Comparison of ENCODE assay signal across 8 cellular contexts in the genomic region with DNA sequence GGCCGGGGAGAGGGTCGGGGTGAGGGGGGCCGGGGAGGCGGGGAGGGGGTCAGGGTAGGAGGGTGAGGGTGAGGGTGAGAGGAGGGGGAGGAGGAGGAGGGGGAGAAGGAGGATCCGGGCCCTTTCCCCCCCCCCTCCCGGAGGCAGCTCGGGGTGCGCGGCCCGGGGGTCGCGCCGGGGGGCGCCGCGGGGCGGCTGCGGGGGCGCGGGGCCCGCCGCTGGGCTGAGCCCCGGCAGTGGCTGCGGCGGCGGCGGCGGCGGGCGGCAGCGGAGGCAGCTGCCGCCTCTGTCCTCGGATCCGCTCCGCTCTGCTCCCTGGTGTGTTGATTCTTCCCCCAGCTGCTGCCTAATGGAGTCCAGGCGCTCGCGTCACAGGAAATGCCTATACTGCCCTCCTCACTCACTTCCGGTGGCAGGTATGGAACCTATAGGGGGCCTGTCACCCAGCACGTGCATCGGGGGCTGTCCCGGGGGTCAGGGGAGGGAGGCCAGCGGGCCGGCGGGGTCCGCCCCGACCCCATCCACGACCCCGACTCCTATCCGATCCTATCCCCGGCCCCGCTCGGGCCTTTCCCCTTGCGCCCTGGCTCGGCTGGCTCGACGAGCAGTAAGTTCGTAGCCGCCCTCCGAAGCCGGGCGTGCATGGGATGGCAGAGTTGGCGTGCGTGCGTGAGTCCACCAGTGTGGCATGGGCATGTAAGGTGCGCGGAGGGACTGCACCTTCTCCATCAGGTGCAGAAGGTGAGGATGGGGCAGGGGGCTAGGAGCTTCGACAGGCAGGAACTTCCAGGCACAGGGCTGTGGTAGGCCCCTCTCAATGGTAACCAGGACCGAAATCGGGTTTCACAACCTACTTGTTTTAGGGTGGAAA. TPM values are rescaled to one million over a fixed set of nuclear protein-coding genes. Genes with fewer than 3 reads are reported as not detected.
A peak's percentile ranks its signal among the peaks of the same experiment; 100 is the strongest.
DNase-seq lines count a peak whose midpoint lies in the region; ATAC-seq and TF ChIP-seq lines count a peak whose summit lies in the region.

A gene (minus strand): TSS at position 351 of the 871 bp plus-strand sequence.

- peaks cover 53% of the 10 kb centered on the region for H3K4me1 Mint-ChIP-seq in activated T-helper 1 cell treated with anti-CD3 and anti-CD28 coated beads, Interleukin-12 subunit alpha, Interleukin-12 subunit beta, Interleukin-2, Interleukin-4 antibody, amounts not matched to agents 30 ng/mL and 10 ng/mL and 1 ng/mL, durations not matched to agents 14 hours and 24 hours and 36 hours (ENCODE audit: low read depth)
- peaks cover 42 to 64% (median 59%) of the 10 kb centered on the region in 7 donors for H3K4me1 Mint-ChIP-seq in naive thymus-derived CD4-positive, alpha-beta T cell
- peaks cover 21 to 50% of the 10 kb centered on the region in 2 donors for H3K4me1 Mint-ChIP-seq in stimulated activated naive B cell treated with anti-CD40 and anti-IgM and Interleukin-4, amounts not matched to agents 10 μg/mL and 1 μg/mL and 100 μg/mL, for 72 hours

- ATAC-seq in GM21737 (IDR thresholded peaks at IDR 0.05; ENCODE audit: unreplicated experiment) = peak; percentile 83
- peak; percentile 90 for ATAC-seq in naive thymus-derived CD4-positive, alpha-beta T cell
- peak; percentile 94 to 95 for ATAC-seq in stimulated activated naive B cell treated with anti-CD40 and anti-IgM and Interleukin-4, amounts not matched to agents 10 μg/mL and 1 μg/mL and 100 μg/mL, for 72 hours (replicated peaks)

- H3K4me1 ChIP-seq in fibroblast of lung (ENCODE audit: control insufficient read depth, extremely low read depth, insufficient read depth, low read length) = peaks cover 9% of the 10 kb centered on the region
- peaks cover 27 to 30% of the 10 kb centered on the region in 2 donors for H3K4me1 ChIP-seq in naive thymus-derived CD4-positive, alpha-beta T cell (ENCODE audit: control insufficient read depth in 2 of 2, insufficient read depth in 2 of 2, low read length in 2 of 2)

- peak within 1 kb of the TSS; percentile 66 to 96 (median 80) for H3K4me3 ChIP-seq in fibroblast of lung (replicated peaks in 1 of 4; ENCODE audit: control extremely low read depth in 1 of 4, insufficient read depth in 1 of 4, low read depth in 3 of 4, low read length in 4 of 4)
- H3K4me3 ChIP-seq in naive thymus-derived CD4-positive, alpha-beta T cell (ENCODE audit: low read length) = peak within 1 kb of the TSS; percentile 93

- H3K9me3 Mint-ChIP-seq in activated T-helper 1 cell treated with anti-CD3 and anti-CD28 coated beads, Interleukin-12 subunit alpha, Interleukin-12 subunit beta, Interleukin-2, Interleukin-4 antibody, amounts not matched to agents 30 ng/mL and 10 ng/mL and 1 ng/mL, durations not matched to agents 14 hours and 24 hours and 36 hours = no peaks in the 10 kb centered on the region
- peaks cover 0 to 3% (median 0%) of the 10 kb centered on the region in 11 donors for H3K9me3 Mint-ChIP-seq in naive thymus-derived CD4-positive, alpha-beta T cell
- H3K9me3 Mint-ChIP-seq in stimulated activated naive B cell treated with anti-CD40 and anti-IgM and Interleukin-4, amounts not matched to agents 10 μg/mL and 1 μg/mL and 100 μg/mL, for 72 hours = no peaks in the 10 kb centered on the region

- intact Hi-C loops in activated T-helper 1 cell treated with anti-CD3 and anti-CD28 coated beads, Interleukin-12 subunit alpha, Interleukin-12 subunit beta, Interleukin-2, Interleukin-4 antibody, amounts not matched to agents 30 ng/mL and 10 ng/mL and 1 ng/mL, durations not matched to agents 14 hours and 24 hours and 36 hours (cut with micrococcal nuclease) = loop anchor here (1.0 to 10.0 kb wide), 14 partner anchors 23 to 1780 kb away; a partner anchor contains a TSS
- intact Hi-C loops in naive thymus-derived CD4-positive, alpha-beta T cell (cut with micrococcal nuclease) = loop anchor here (1.0 to 10.0 kb wide), 15 partner anchors 23 to 1780 kb away; a partner anchor contains a TSS

- peak within 1 kb of the TSS; percentile 98 for H3K27ac ChIP-seq in fibroblast of lung (ENCODE audit: insufficient read depth, low read length)
- peak within 1 kb of the TSS; percentile 97 for H3K27ac ChIP-seq in naive thymus-derived CD4-positive, alpha-beta T cell (ENCODE audit: low read depth, low read length)

- CTCF ChIA-PET in naive thymus-derived CD4-positive, alpha-beta T cell (lab: Charles Lee) = no interaction called here

- H3K27me3 ChIP-seq in fibroblast of lung (ENCODE audit: control insufficient read depth, insufficient read depth, low read length) = no peaks in the 10 kb centered on the region
- no peaks in the 10 kb centered on the region for H3K27me3 ChIP-seq in naive thymus-derived CD4-positive, alpha-beta T cell (ENCODE audit: control insufficient read depth in 2 of 2, insufficient read depth in 2 of 2, low read length in 2 of 2)

- H3K9me3 ChIP-seq in fibroblast of lung (ENCODE audit: control insufficient read depth, insufficient read depth, low read depth, low read length) = no peaks in the 10 kb centered on the region
- no peaks in the 10 kb centered on the region for H3K9me3 ChIP-seq in naive thymus-derived CD4-positive, alpha-beta T cell (ENCODE audit: control insufficient read depth in 2 of 3, low read length in 3 of 3)

- no peaks in the 10 kb centered on the region for H3K27me3 Mint-ChIP-seq in activated T-helper 1 cell treated with anti-CD3 and anti-CD28 coated beads, Interleukin-12 subunit alpha, Interleukin-12 subunit beta, Interleukin-2, Interleukin-4 antibody, amounts not matched to agents 30 ng/mL and 10 ng/mL and 1 ng/mL, durations not matched to agents 14 hours and 24 hours and 36 hours (ENCODE audit: insufficient read depth)
- H3K27me3 Mint-ChIP-seq in naive thymus-derived CD4-positive, alpha-beta T cell = no peaks in the 10 kb centered on the region
- H3K27me3 Mint-ChIP-seq in stimulated activated naive B cell treated with anti-CD40 and anti-IgM and Interleukin-4, amounts not matched to agents 10 μg/mL and 1 μg/mL and 100 μg/mL, for 72 hours = no peaks in the 10 kb centered on the region

- peaks cover 39% of the 10 kb centered on the region for H3K79me2 ChIP-seq in fibroblast of lung (ENCODE audit: control insufficient read depth, insufficient read depth, low read length)

- H3K4me2 ChIP-seq in fibroblast of lung (ENCODE audit: extremely low read depth, insufficient read depth, low read length) = peak within 1 kb of the TSS; percentile 98

- H3K36me3 Mint-ChIP-seq in activated T-helper 1 cell treated with anti-CD3 and anti-CD28 coated beads, Interleukin-12 subunit alpha, Interleukin-12 subunit beta, Interleukin-2, Interleukin-4 antibody, amounts not matched to agents 30 ng/mL and 10 ng/mL and 1 ng/mL, durations not matched to agents 14 hours and 24 hours and 36 hours (ENCODE audit: low read depth) = peaks cover 19% of the 10 kb centered on the region
- peaks cover 0 to 16% (median 4%) of the 10 kb centered on the region in 5 donors for H3K36me3 Mint-ChIP-seq in naive thymus-derived CD4-positive, alpha-beta T cell
- peaks cover 21 to 26% of the 10 kb centered on the region in 2 donors for H3K36me3 Mint-ChIP-seq in stimulated activated naive B cell treated with anti-CD40 and anti-IgM and Interleukin-4, amounts not matched to agents 10 μg/mL and 1 μg/mL and 100 μg/mL, for 72 hours

- no peaks in the 10 kb centered on the region for H3K36me3 ChIP-seq in fibroblast of lung (ENCODE audit: control insufficient read depth, insufficient read depth, low read length)
- peaks cover 0 to 11% (median 0%) of the 10 kb centered on the region in 3 experiments for H3K36me3 ChIP-seq in naive thymus-derived CD4-positive, alpha-beta T cell (ENCODE audit: control insufficient read depth in 2 of 3, insufficient read depth in 3 of 3, low read length in 3 of 3)

- peak within 1 kb of the TSS; percentile 95 for H3K27ac Mint-ChIP-seq in activated T-helper 1 cell treated with anti-CD3 and anti-CD28 coated beads, Interleukin-12 subunit alpha, Interleukin-12 subunit beta, Interleukin-2, Interleukin-4 antibody, amounts not matched to agents 30 ng/mL and 10 ng/mL and 1 ng/mL, durations not matched to agents 14 hours and 24 hours and 36 hours
- H3K27ac Mint-ChIP-seq in naive thymus-derived CD4-positive, alpha-beta T cell = peak within 1 kb of the TSS; percentile 92 to 99 (median 97)
- H3K27ac Mint-ChIP-seq in stimulated activated naive B cell treated with anti-CD40 and anti-IgM and Interleukin-4, amounts not matched to agents 10 μg/mL and 1 μg/mL and 100 μg/mL, for 72 hours = peak within 1 kb of the TSS; percentile 97

- H3K9ac ChIP-seq in fibroblast of lung (ENCODE audit: insufficient read depth, low read length) = peak within 1 kb of the TSS; percentile 86

- DNase-seq in Daoy (ENCODE audit: low read depth) = peak; percentile 88
- DNase-seq in KG1 (lab: John Stamatoyannopoulos, UW) = peak; percentile 82
- DNase-seq in RPMI8226 = peak; percentile 93
- DNase-seq in activated T-helper 1 cell treated with anti-CD3 and anti-CD28 coated beads, Interleukin-12 subunit alpha, Interleukin-12 subunit beta, Interleukin-2, Interleukin-4 antibody, amounts not matched to agents 30 ng/mL and 10 ng/mL and 1 ng/mL, durations not matched to agents 14 hours and 24 hours and 36 hours (ENCODE audit: low spot score) = peak; percentile 83
- peak; percentile 78 to 80 for DNase-seq in fibroblast of lung (ENCODE audit: low read depth in 2 of 2)
- DNase-seq in naive thymus-derived CD4-positive, alpha-beta T cell = peak; percentile 67 to 91 (median 86)
- DNase-seq in stimulated activated naive B cell treated with anti-CD40 and anti-IgM and Interleukin-4, amounts not matched to agents 10 μg/mL and 1 μg/mL and 100 μg/mL, for 72 hours = peak; percentile 82

- H3K4me3 Mint-ChIP-seq in activated T-helper 1 cell treated with anti-CD3 and anti-CD28 coated beads, Interleukin-12 subunit alpha, Interleukin-12 subunit beta, Interleukin-2, Interleukin-4 antibody, amounts not matched to agents 30 ng/mL and 10 ng/mL and 1 ng/mL, durations not matched to agents 14 hours and 24 hours and 36 hours = peak within 1 kb of the TSS; percentile 92
- H3K4me3 Mint-ChIP-seq in naive thymus-derived CD4-positive, alpha-beta T cell = peak within 1 kb of the TSS; percentile 84 to 99 (median 96)
- peak within 1 kb of the TSS; percentile 95 to 99 for H3K4me3 Mint-ChIP-seq in stimulated activated naive B cell treated with anti-CD40 and anti-IgM and Interleukin-4, amounts not matched to agents 10 μg/mL and 1 μg/mL and 100 μg/mL, for 72 hours

- peaks cover 7% of the 10 kb centered on the region for H4K20me1 ChIP-seq in fibroblast of lung (ENCODE audit: control insufficient read depth, extremely low read depth, insufficient read depth, low read length)

- POLR2A ChIA-PET in naive thymus-derived CD4-positive, alpha-beta T cell (lab: Charles Lee) = interaction anchor here (0.5 to 5.3 kb wide), 16 partner anchors 8 to 1722 kb away, joined by 3 to 17 read pairs (median 4); a partner anchor contains a TSS

- peak within 1 kb of the TSS; percentile 93 for H2AFZ ChIP-seq in fibroblast of lung (ENCODE audit: low read length)

- TF ChIP-seq CTCF in fibroblast of lung (conservative IDR thresholded peaks at IDR 0.05 in 1 of 2, IDR thresholded peaks at IDR 0.05 in 1 of 2; ENCODE audit: low read depth in 1 of 2, low read length in 2 of 2) = no peak

RNA-seq across cellular contexts. Expression of the gene that starts here (rescaled TPM):
- total RNA-seq in Daoy (2014; rRNA removed; shearing (Covaris generic)) = 14.1 and 19.6 TPM in 2 replicates
- 91.6 and 95.8 TPM in 2 replicates for total RNA-seq in activated T-helper 1 cell treated with anti-CD3 and anti-CD28 coated beads, Interleukin-12 subunit alpha, Interleukin-12 subunit beta, Interleukin-2, Interleukin-4 antibody, amounts not matched to agents 30 ng/mL and 10 ng/mL and 1 ng/mL, durations not matched to agents 14 hours and 24 hours and 36 hours
- total RNA-seq in fibroblast of lung = 56.5 and 83.4 TPM in 2 replicates
- 61.5 and 70.4 TPM in 2 replicates for polyA plus RNA-seq in fibroblast of lung
- 60.8 and 66.5 TPM in 2 replicates for polyA plus RNA-seq in fibroblast of lung (2012)
- polyA minus RNA-seq in fibroblast of lung (ENCODE audit: low replicate concordance) = 42.6 and 70.4 TPM in 2 replicates
- total RNA-seq in naive thymus-derived CD4-positive, alpha-beta T cell = 100 to 1,000 TPM in 3 of 5 experiments, 10 to 100 TPM in 2; 80.5 to 164 (median 104) TPM
- 1 to 10 TPM; 1.7 to 3.1 TPM for polyA plus RNA-seq in naive thymus-derived CD4-positive, alpha-beta T cell

Comparison
In these comparisons a context has a peak if more than half of its experiments do, and no peak if none do; other contexts are left out.
1. Peak in every context shown above with its lines: DNase-seq, ATAC-seq, H3K4me3 ChIP-seq and H3K27ac ChIP-seq.
2. RNA of the gene that starts here (polyA plus RNA-seq): 60.8 to 70.4 TPM in fibroblast of lung; 1.7 to 3.1 TPM in naive thymus-derived CD4-positive, alpha-beta T cell; every median in the first group is over 10 times any median in the second.